In the genomic region with DNA sequence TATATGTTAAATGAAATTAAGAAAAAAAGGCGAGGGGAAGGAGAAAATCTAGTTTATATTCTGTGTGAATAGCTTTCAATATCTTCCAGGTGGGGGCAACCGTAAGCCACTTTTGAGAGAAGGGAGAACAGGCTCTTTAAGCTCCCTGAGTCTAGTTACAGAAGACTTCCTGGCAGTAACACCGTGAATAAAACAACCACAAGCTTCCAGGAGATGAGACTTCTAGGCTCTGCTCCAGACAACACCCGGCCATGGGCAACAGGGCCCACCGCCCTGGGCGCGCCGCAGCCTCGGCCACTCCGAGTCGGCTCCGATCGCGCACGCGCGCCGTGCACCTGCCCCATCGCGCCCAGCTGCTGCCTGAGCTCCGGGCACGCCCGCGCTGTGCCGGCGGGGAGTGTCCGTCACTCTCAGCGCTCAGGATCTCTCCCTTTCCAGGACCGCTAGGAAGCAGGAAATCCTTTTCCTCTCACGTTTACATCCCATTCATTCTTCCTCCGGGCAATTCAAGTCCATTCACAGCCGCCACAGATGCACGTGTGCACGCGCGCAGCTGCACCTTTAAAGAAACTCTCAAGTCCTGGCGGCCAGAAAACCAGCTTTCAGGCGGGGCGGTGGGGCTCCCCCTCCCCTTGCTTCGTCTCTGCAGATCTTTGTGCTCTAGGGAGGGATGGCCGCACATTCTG, we compare ENCODE assay signal across 8 cellular contexts. TPM values are rescaled to one million over a fixed set of nuclear protein-coding genes. Genes with fewer than 3 reads are reported as not detected.
DNase-seq lines count a peak whose midpoint lies in the region; ATAC-seq and TF ChIP-seq lines count a peak whose summit lies in the region.

No MANE protein-coding gene starts in this region.

- peaks cover 9% of the 10 kb centered on the region for H3K4me1 Mint-ChIP-seq in activated CD8-positive, alpha-beta T cell treated with anti-CD3 and anti-CD28 coated beads, Interleukin-2, amount 10 ng/mL, durations not matched to agents 7 days and 5 days (ENCODE audit: low read depth)

- peaks cover 51% of the 10 kb centered on the region for H3K27me3 Mint-ChIP-seq in activated CD8-positive, alpha-beta T cell treated with anti-CD3 and anti-CD28 coated beads, Interleukin-2, amount 10 ng/mL, durations not matched to agents 7 days and 5 days (ENCODE audit: low read depth)

- H3K9me3 Mint-ChIP-seq in activated CD8-positive, alpha-beta T cell treated with anti-CD3 and anti-CD28 coated beads, Interleukin-2, amount 10 ng/mL, durations not matched to agents 7 days and 5 days (ENCODE audit: insufficient read depth): no peaks in the 10 kb centered on the region

- peak overlapping the region; percentile 41 to 60 for H3K4me3 ChIP-seq in foreskin fibroblast (ENCODE audit: low read depth in 1 of 2, low read length in 2 of 2)
- peak overlapping the region; percentile 69 for H3K4me3 ChIP-seq in neuron (ENCODE audit: low read length)

- POLR2A ChIA-PET in activated CD8-positive, alpha-beta T cell treated with anti-CD3 and anti-CD28 coated beads, Interleukin-2, amount 10 ng/mL, durations not matched to agents 7 days and 5 days (lab: Charles Lee): no interaction called here

- no peaks in the 10 kb centered on the region for H3K9me3 ChIP-seq in neuron (ENCODE audit: low read length)

- no peak overlapping the region for H3K27ac Mint-ChIP-seq in activated CD8-positive, alpha-beta T cell treated with anti-CD3 and anti-CD28 coated beads, Interleukin-2, amount 10 ng/mL, durations not matched to agents 7 days and 5 days

- H3K4me1 ChIP-seq in neuron (ENCODE audit: insufficient read depth, low read length): peaks cover 17% of the 10 kb centered on the region

- no peaks in the 10 kb centered on the region for H3K36me3 ChIP-seq in neuron (ENCODE audit: insufficient read depth, low read length)

- CTCF ChIA-PET in activated CD8-positive, alpha-beta T cell treated with anti-CD3 and anti-CD28 coated beads, Interleukin-2, amount 10 ng/mL, durations not matched to agents 7 days and 5 days (lab: Charles Lee): interaction anchor here (0.7 to 1.9 kb wide), 26 partner anchors 11 to 585 kb away, joined by 3 to 32 read pairs (median 4); no protein-coding TSS in a partner anchor

- TF ChIP-seq CTCF in foreskin fibroblast (IDR thresholded peaks at IDR 0.05; ENCODE audit: low read depth, low read length): peak; percentile 50

- H3K36me3 Mint-ChIP-seq in activated CD8-positive, alpha-beta T cell treated with anti-CD3 and anti-CD28 coated beads, Interleukin-2, amount 10 ng/mL, durations not matched to agents 7 days and 5 days (ENCODE audit: low read depth): no peaks in the 10 kb centered on the region

- peaks cover 30% of the 10 kb centered on the region for H3K27me3 ChIP-seq in neuron (ENCODE audit: insufficient read depth, low read length)

- ATAC-seq in GM19351 (IDR thresholded peaks at IDR 0.05; ENCODE audit: unreplicated experiment) (peak; percentile 46), HG03342 (IDR thresholded peaks at IDR 0.05; ENCODE audit: unreplicated experiment) (peak; percentile 53)
- peak; percentile 74 for ATAC-seq in activated CD8-positive, alpha-beta T cell treated with anti-CD3 and anti-CD28 coated beads, Interleukin-2, amount 10 ng/mL, durations not matched to agents 7 days and 5 days

- H2AFZ ChIP-seq in neuron (ENCODE audit: low read depth, low read length): peak overlapping the region; percentile 46

- DNase-seq in DMS79 treated with DMSO at 0.1 percent for 48 hours (lab: John Stamatoyannopoulos, UW): peak; percentile 54
- peak; percentile 85 for DNase-seq in NCI-H345 (lab: John Stamatoyannopoulos, UW)
- peak; percentile 52 for DNase-seq in activated CD8-positive, alpha-beta T cell treated with anti-CD3 and anti-CD28 coated beads, Interleukin-2, amount 10 ng/mL, durations not matched to agents 7 days and 5 days
- DNase-seq in foreskin fibroblast: peak; percentile 51 to 81
- no peak for DNase-seq in effector CD8-positive, alpha-beta T cell (lab: John Stamatoyannopoulos, UW)

- H3K4me3 Mint-ChIP-seq in activated CD8-positive, alpha-beta T cell treated with anti-CD3 and anti-CD28 coated beads, Interleukin-2, amount 10 ng/mL, durations not matched to agents 7 days and 5 days: peak overlapping the region; percentile 69

RNA-seq across cellular contexts. Expression of a gene that starts 19.4 kb away (rescaled TPM):
- total RNA-seq in activated CD8-positive, alpha-beta T cell treated with anti-CD3 and anti-CD28 coated beads, Interleukin-2, amount 10 ng/mL, durations not matched to agents 7 days and 5 days: not detected
